33 cellular contexts compared by ENCODE assay signal in genomic region chr19:28327905-28328304, GRCh38.
DNase-seq lines count a peak whose midpoint lies in the region; ATAC-seq, FAIRE-seq and TF ChIP-seq lines count a peak whose summit lies in the region.
"Had no signal": no experiment of that assay in that cellular context is flagged by ENCODE, and none has a peak within 500 bp of the region (broad histone marks: within the 10 kb centered on the region; RNA-seq: fewer than 3 reads in every experiment).

No MANE protein-coding gene starts in this region.

- H3K9ac ChIP-seq in HepG2 (ENCODE audit: insufficient read depth, low read depth, low read length): no peak overlapping the region
- H3K9ac ChIP-seq in endodermal cell (ENCODE audit: extremely low read depth, low read length, poor library complexity, severe bottlenecking): no peak overlapping the region
- H3K9ac ChIP-seq: BLaER1; BLaER1 treated with 17β-estradiol and CSF1 and Interleukin-3, amounts not matched to agents 10 nM and 100 nM had no signal

- POLR2A ChIA-PET in HepG2 (lab: Yijun Ruan, JAX): no interaction called here

- no peaks in the 10 kb centered on the region for H3K27me3 Mint-ChIP-seq in endodermal cell (ENCODE audit: insufficient read depth)
- H3K27me3 Mint-ChIP-seq: B cell; CD4-positive, alpha-beta memory T cell; CD4-positive, alpha-beta T cell; CD4-positive, CD25-positive, alpha-beta regulatory T cell; CD8-positive, alpha-beta memory T cell had no signal

- H3K27me3 ChIP-seq in HepG2 (ENCODE audit: control insufficient read depth in 1 of 2, insufficient read depth in 2 of 2, low read length in 2 of 2) (no peaks in the 10 kb centered on the region), right lobe of liver (no peaks in the 10 kb centered on the region), endodermal cell (ENCODE audit: control insufficient read depth, insufficient read depth, low read length, poor library complexity, severe bottlenecking) (no peaks in the 10 kb centered on the region)
- H3K27me3 ChIP-seq: BE2C; BLaER1; BLaER1 treated with 17β-estradiol and CSF1 and Interleukin-3, amounts not matched to agents 10 nM and 100 nM had no signal

- H3K9me3 ChIP-seq in HepG2 (ENCODE audit: low read length): peaks cover 49% of the 10 kb centered on the region
- no peaks in the 10 kb centered on the region for H3K9me3 ChIP-seq in right lobe of liver
- peaks cover 21% of the 10 kb centered on the region for H3K9me3 ChIP-seq in endodermal cell (ENCODE audit: control insufficient read depth, low read length)
- H3K9me3 ChIP-seq: BE2C had no signal

- no peak for TF ChIP-seq POLR2A in HepG2 (IDR thresholded peaks at IDR 0.05; ENCODE audit: insufficient read depth in 1 of 2, low read depth in 2 of 2, low read length in 2 of 2)
- no peak for TF ChIP-seq POLR2A in right lobe of liver (IDR thresholded peaks at IDR 0.05)

- H3K9me3 Mint-ChIP-seq in endodermal cell: peaks cover 29% of the 10 kb centered on the region
- H3K9me3 Mint-ChIP-seq: CD8-positive, alpha-beta T cell had no signal

- TF ChIP-seq EP300 in HepG2 (IDR thresholded peaks at IDR 0.05; ENCODE audit: low read depth in 2 of 2, low read length in 2 of 2): no peak
- no peak for TF ChIP-seq EP300 in HepG2 (CRISPR knock-in tag; IDR thresholded peaks at IDR 0.05; ENCODE audit: borderline replicate concordance)

- WGBS in HepG2 (ENCODE audit: low lambda C conversion rate): 0% methylated on average over 3 of the region's 3 CpGs
- WGBS in right lobe of liver (ENCODE audit: insufficient coverage, low coverage, low lambda C conversion rate, missing lambda C conversion rate): 17% methylated on average over 1 of the region's 3 CpGs
- 89% methylated on average over 3 of the region's 3 CpGs; no CpG with 5 or more reads in 1 of the 2 experiments for WGBS in endodermal cell (ENCODE audit: insufficient coverage in 1 of 2, insufficient read length in 1 of 2), 2 experiments

- H2AFZ ChIP-seq in HepG2 (ENCODE audit: low read length): no peak overlapping the region

- H3K36me3 ChIP-seq in HepG2 (replicated peaks in 1 of 2; ENCODE audit: control insufficient read depth in 1 of 2, insufficient read depth in 2 of 2, low read length in 2 of 2) (no peaks in the 10 kb centered on the region), right lobe of liver (no peaks in the 10 kb centered on the region), endodermal cell (ENCODE audit: control insufficient read depth, insufficient read depth, low read length) (no peaks in the 10 kb centered on the region)
- H3K36me3 ChIP-seq: BE2C; BLaER1; BLaER1 treated with 17β-estradiol and CSF1 and Interleukin-3, amounts not matched to agents 10 nM and 100 nM had no signal

- H3K4me1 Mint-ChIP-seq in endodermal cell: peaks cover 43% of the 10 kb centered on the region
- H3K4me1 Mint-ChIP-seq: B cell; CD14-positive monocyte; CD4-positive, alpha-beta memory T cell; CD4-positive, CD25-positive, alpha-beta regulatory T cell; CD8-positive, alpha-beta memory T cell had no signal

- no peak for FAIRE-seq in HepG2 (lab: Jason Lieb, UNC)
- FAIRE-seq: A204.1, A549, D721Med had no signal

- in situ Hi-C loops in HepG2 (cut with HindIII; ENCODE audit: extremely low pct_ligation_motif_present, low pct_unique_long_range_greater_than_20kb): no loop called here

- no peak for TF ChIP-seq CTCF in HepG2 (CRISPR knock-in tag; IDR thresholded peaks at IDR 0.05)
- TF ChIP-seq CTCF in right lobe of liver (IDR thresholded peaks at IDR 0.05): no peak
- no peak for TF ChIP-seq CTCF in endodermal cell (conservative IDR thresholded peaks at IDR 0.05)

- no peaks in the 10 kb centered on the region for H3K4me1 ChIP-seq in HepG2 (ENCODE audit: insufficient read depth, low read length)
- H3K4me1 ChIP-seq in right lobe of liver: no peaks in the 10 kb centered on the region
- H3K4me1 ChIP-seq in endodermal cell (ENCODE audit: control insufficient read depth, insufficient read depth, low read length): peaks cover 8% of the 10 kb centered on the region
- H3K4me1 ChIP-seq: A549, BE2C, Caco-2 had no signal

- no TSS peak for BruUV-seq in HepG2 (replicated peaks; lab: Mats Ljungman, UMichigan)

- no peak for TF ChIP-seq RAD21 in HepG2 (CRISPR knock-in tag; IDR thresholded peaks at IDR 0.05)

- no peak overlapping the region for H3K27ac Mint-ChIP-seq in endodermal cell
- H3K27ac Mint-ChIP-seq: B cell; CD14-positive monocyte; CD4-positive, alpha-beta memory T cell; CD4-positive, alpha-beta T cell; CD8-positive, alpha-beta memory T cell; CD8-positive, alpha-beta T cell had no signal

- no peaks in the 10 kb centered on the region for H3K79me2 ChIP-seq in HepG2 (ENCODE audit: insufficient read depth, low read length)

- DNase-seq in HepG2 (ENCODE audit: low spot score) (no peak), right lobe of liver (no peak), endodermal cell (no peak)
- DNase-seq: 8988T; ACHN; AML-193; BE2C; C1 segment of cervical spinal cord; Caco-2; Calu3; CD4-positive, alpha-beta memory T cell; CD4-positive, alpha-beta T cell; CD4-positive, CD25-positive, alpha-beta regulatory T cell; CD8-positive, alpha-beta memory T cell; CD8-positive, alpha-beta T cell; COR-L47; DMS 273 treated with DMSO at 0.1 percent for 48 hours; DMS153; DMS53; DMS79; DMS79 treated with DMSO at 0.1 percent for 48 hours; DND-41; EL had no signal

- H3K4me3 ChIP-seq in HepG2 (replicated peaks in 1 of 3; ENCODE audit: insufficient read depth in 1 of 3, low read depth in 2 of 3, low read length in 3 of 3): no peak overlapping the region
- H3K4me3 ChIP-seq in right lobe of liver: no peak overlapping the region
- peak overlapping the region; percentile 33 for H3K4me3 ChIP-seq in endodermal cell (ENCODE audit: low read length)
- H3K4me3 ChIP-seq: A549; BLaER1; BLaER1 treated with 17β-estradiol and CSF1 and Interleukin-3, amounts not matched to agents 10 nM and 100 nM had no signal

- CTCF ChIA-PET in HepG2 (lab: Yijun Ruan, JAX; ENCODE audit: low intra/inter-chr PET ratio, low total read pairs): no interaction called here

- ATAC-seq in HepG2: no peak
- ATAC-seq in right lobe of liver: no peak
- no peak for ATAC-seq in GM19023 (IDR thresholded peaks at IDR 0.05; ENCODE audit: unreplicated experiment)
- ATAC-seq: A549; CD8-positive, alpha-beta T cell had no signal

- H3K4me2 ChIP-seq in HepG2 (ENCODE audit: low read depth, low read length): no peak overlapping the region
- H3K4me2 ChIP-seq: A549; BLaER1; BLaER1 treated with 17β-estradiol and CSF1 and Interleukin-3, amounts not matched to agents 10 nM and 100 nM had no signal

- H3K4me3 Mint-ChIP-seq in endodermal cell: no peak overlapping the region
- H3K4me3 Mint-ChIP-seq: B cell; CD14-positive monocyte; CD4-positive, alpha-beta memory T cell; CD4-positive, alpha-beta T cell; CD4-positive, CD25-positive, alpha-beta regulatory T cell; CD8-positive, alpha-beta memory T cell; CD8-positive, alpha-beta T cell had no signal

- peaks cover 7% of the 10 kb centered on the region for H3K36me3 Mint-ChIP-seq in endodermal cell (ENCODE audit: low read depth)
- H3K36me3 Mint-ChIP-seq: CD14-positive monocyte; CD4-positive, alpha-beta memory T cell; CD4-positive, CD25-positive, alpha-beta regulatory T cell; CD8-positive, alpha-beta memory T cell; CD8-positive, alpha-beta T cell had no signal

- H3K27ac ChIP-seq in HepG2 (ENCODE audit: extremely low read length, insufficient read depth, low read length) (no peak overlapping the region), right lobe of liver (no peak overlapping the region), endodermal cell (ENCODE audit: low read depth, low read length) (no peak overlapping the region)
- H3K27ac ChIP-seq: 22Rv1; A549; BLaER1; BLaER1 treated with 17β-estradiol and CSF1 and Interleukin-3, amounts not matched to agents 10 nM and 100 nM; C4-2B had no signal

- no peaks in the 10 kb centered on the region for H4K20me1 ChIP-seq in HepG2 (ENCODE audit: insufficient read depth, low read length)
- H4K20me1 ChIP-seq: BLaER1; BLaER1 treated with 17β-estradiol and CSF1 and Interleukin-3, amounts not matched to agents 10 nM and 100 nM had no signal

- intact Hi-C loops in HepG2 (cut with micrococcal nuclease; ENCODE audit: unreplicated experiment): no loop called here
- intact Hi-C loops in right lobe of liver (cut with DNase I): loop anchor here (10.0 kb wide), 1 partner anchor 353 kb away; no protein-coding TSS in a partner anchor

TF ChIP-seq in HepG2, 621 proteins besides CTCF, POLR2A, EP300 and RAD21:
- peak; percentile 95 for TF ChIP-seq HNRNPK (IDR thresholded peaks at IDR 0.05; ENCODE audit: low read depth, low read length, poor library complexity, severe bottlenecking)
- no peak for TF ChIP-seq CHD4 (IDR thresholded peaks at IDR 0.05; ENCODE audit: borderline replicate concordance, low read length)
- 0 out of 2 replicates have a peak, but pooled peaks have one; percentile 56 for TF ChIP-seq PCBP1 (IDR thresholded peaks at IDR 0.05; ENCODE audit: borderline replicate concordance, low read depth, low read length)
- TF ChIP-seq SNRNP70 (IDR thresholded peaks at IDR 0.05; ENCODE audit: low read depth, low read length): no peak
- TF ChIP-seq PRPF4 (IDR thresholded peaks at IDR 0.05; ENCODE audit: low read depth, low read length, poor library complexity, severe bottlenecking): no peak
- TF ChIP-seq POLR2G (IDR thresholded peaks at IDR 0.05; ENCODE audit: low read depth, low read length): no peak
